ENCODE assay signal across 8 cellular contexts in the genomic region with DNA sequence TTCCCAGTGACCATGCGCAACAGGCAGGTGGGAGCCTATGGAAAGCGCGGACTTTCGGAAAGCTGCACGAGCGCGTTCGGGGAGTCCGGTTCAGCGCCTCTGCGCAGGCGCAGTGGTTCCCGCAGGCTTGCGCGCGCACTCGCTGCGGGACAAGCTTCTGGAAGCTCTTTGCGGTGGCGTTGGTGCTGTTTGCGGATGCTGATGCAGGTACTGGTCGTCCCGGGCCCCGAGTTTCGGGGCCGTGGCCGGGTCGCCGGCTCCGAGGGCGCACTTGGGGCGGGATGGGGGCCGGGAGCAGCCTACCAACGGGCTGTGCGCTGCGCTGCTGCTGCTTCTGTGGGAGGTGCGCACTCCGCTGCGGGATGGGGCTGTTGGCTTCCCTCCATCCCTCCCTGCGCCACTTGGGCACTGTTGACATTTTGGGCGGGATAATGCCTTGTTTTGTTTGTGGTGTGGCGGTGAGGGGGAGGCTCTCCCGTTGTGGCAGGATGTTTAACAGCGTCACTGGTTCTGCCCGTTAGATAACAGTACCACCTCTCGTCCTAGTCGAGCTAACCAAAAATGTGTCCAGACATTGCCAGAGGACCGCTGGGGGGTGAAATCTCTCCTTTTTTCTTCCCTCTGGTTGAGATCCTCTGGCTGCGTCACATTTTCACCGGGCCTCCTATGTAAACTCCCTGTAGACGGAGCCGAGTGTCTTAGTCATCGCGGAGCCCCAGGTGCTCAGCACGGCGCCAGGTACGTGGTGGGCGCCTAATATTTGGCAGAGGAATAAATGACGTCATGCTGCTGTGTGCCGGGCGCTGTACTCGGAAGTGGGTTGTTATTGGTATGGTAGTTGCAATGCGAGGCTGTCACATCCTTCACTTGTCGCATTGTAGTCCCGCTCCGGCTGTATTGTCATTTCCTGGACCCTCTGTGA. TPM values are rescaled to one million over a fixed set of nuclear protein-coding genes. Genes with fewer than 3 reads are reported as not detected.
DNase-seq lines count a peak whose midpoint lies in the region; ATAC-seq, FAIRE-seq and TF ChIP-seq lines count a peak whose summit lies in the region.

A gene (plus strand): TSS at position 124 of the 922 bp plus-strand sequence. CDS start 2,217 bp downstream, outside the sequence.

- DNase-seq in GM12891 (ENCODE audit: insufficient read length, low spot score) (peak; percentile 59), NCI-H1092 treated with DMSO at 0.1 percent for 48 hours (lab: John Stamatoyannopoulos, UW) (peak; percentile 92), T-helper 2 cell (peak; percentile 31 to 79 (median 65)), astrocyte of the cerebellum (ENCODE audit: low read depth) (peak; percentile 48), right cardiac atrium (peak; percentile 85 to 94 (median 94)), posterior cingulate gyrus (peak; percentile 82 to 98 (median 89)), thyroid gland (peak; percentile 87), OCI-M2 (lab: John Stamatoyannopoulos, UW; ENCODE audit: unreplicated experiment) (no peak)

- intact Hi-C loops in right cardiac atrium (cut with DNase I) (loop anchor here in 1 of 4 donors (10.0 kb wide), 1 partner anchor 81 kb away; no protein-coding TSS in a partner anchor), posterior cingulate gyrus (cut with DNase I) (loop anchor here (1.0 kb wide), 1 partner anchor 41 kb away; a partner anchor contains a TSS), thyroid gland (cut with DNase I) (no loop called here)

- H3K4me3 ChIP-seq in astrocyte of the cerebellum (ENCODE audit: low read depth, low read length) (peak within 1 kb of the TSS; percentile 79), right cardiac atrium (ENCODE audit: low read length) (peak within 1 kb of the TSS; percentile 57), thyroid gland (replicated peaks in 1 of 3) (peak within 1 kb of the TSS; percentile 43 to 87 (median 69))

- under 1% methylated on average over 66 of the region's 66 CpGs for WGBS in right cardiac atrium
- WGBS in thyroid gland, 2 donors: 1 to 2% methylated on average over 30 to 66 of the region's 66 CpGs

- in situ Hi-C loops in astrocyte of the cerebellum (cut with HindIII; ENCODE audit: low sequenced_read_pairs): no loop called here

- H3K4me1 ChIP-seq in right cardiac atrium (ENCODE audit: control insufficient read depth, insufficient read depth, low read length) (no peaks in the 10 kb centered on the region), thyroid gland (peaks cover 0 to 3% of the 10 kb centered on the region in 2 donors)

- peaks cover 0 to 3% of the 10 kb centered on the region in 2 donors for H3K36me3 ChIP-seq in thyroid gland

- TF ChIP-seq POLR2A in GM12891 (IDR thresholded peaks at IDR 0.05; ENCODE audit: low read depth, low read length): no peak
- TF ChIP-seq POLR2A in thyroid gland (IDR thresholded peaks at IDR 0.05): peak in 1 of 2 donors; percentile 75

- H3K27me3 ChIP-seq in right cardiac atrium (ENCODE audit: control insufficient read depth, insufficient read depth) (no peaks in the 10 kb centered on the region), thyroid gland (no peaks in the 10 kb centered on the region)

- TF ChIP-seq CTCF in astrocyte of the cerebellum (IDR thresholded peaks at IDR 0.05; ENCODE audit: low read depth, low read length, missing control alignments) (no peak), thyroid gland (IDR thresholded peaks at IDR 0.05) (no peak)

- peak; percentile 90 to 94 for ATAC-seq in right cardiac atrium

- H3K27ac ChIP-seq in right cardiac atrium (ENCODE audit: low read length): no peak within 1 kb of the TSS
- peak within 1 kb of the TSS in 1 of 3 donors; percentile 78 for H3K27ac ChIP-seq in thyroid gland

- FAIRE-seq in GM12891 (lab: Jason Lieb, UNC): peak; percentile 81

- no peaks in the 10 kb centered on the region for H3K9me3 ChIP-seq in right cardiac atrium (ENCODE audit: control insufficient read depth, low read length)
- no peaks in the 10 kb centered on the region for H3K9me3 ChIP-seq in thyroid gland

TF ChIP-seq in GM12891, 5 proteins besides CTCF, POLR2A, EP300 and RAD21:
- TF ChIP-seq PAX5 (IDR thresholded peaks at IDR 0.05; ENCODE audit: insufficient read depth, low read length, severe bottlenecking) (no peak), SPI1 (IDR thresholded peaks at IDR 0.05; ENCODE audit: low read depth, low read length) (no peak), POU2F2 (IDR thresholded peaks at IDR 0.05; ENCODE audit: low read depth, low read length) (no peak), POLR2AphosphoS5 (IDR thresholded peaks at IDR 0.05; ENCODE audit: low read depth, low read length) (no peak), TAF1 (IDR thresholded peaks at IDR 0.05; ENCODE audit: low read depth, low read length) (no peak)

RNA-seq across cellular contexts. Expression of the gene that starts here (rescaled TPM):
- polyA plus RNA-seq in GM12891 (2012; ENCODE audit: low read depth, missing spikeins): 0.04 TPM
- total RNA-seq in right cardiac atrium (10 to 100 TPM in 3 of 4 donors, 1 to 10 TPM in 1; 9.6 to 14.7 (median 10.7) TPM), thyroid gland (10 to 100 TPM; 26.2 to 82.4 (median 36.0) TPM)
- polyA plus RNA-seq in right cardiac atrium: 1.5 TPM
